ENCODE assay signal across 8 cellular contexts in the genomic region with DNA sequence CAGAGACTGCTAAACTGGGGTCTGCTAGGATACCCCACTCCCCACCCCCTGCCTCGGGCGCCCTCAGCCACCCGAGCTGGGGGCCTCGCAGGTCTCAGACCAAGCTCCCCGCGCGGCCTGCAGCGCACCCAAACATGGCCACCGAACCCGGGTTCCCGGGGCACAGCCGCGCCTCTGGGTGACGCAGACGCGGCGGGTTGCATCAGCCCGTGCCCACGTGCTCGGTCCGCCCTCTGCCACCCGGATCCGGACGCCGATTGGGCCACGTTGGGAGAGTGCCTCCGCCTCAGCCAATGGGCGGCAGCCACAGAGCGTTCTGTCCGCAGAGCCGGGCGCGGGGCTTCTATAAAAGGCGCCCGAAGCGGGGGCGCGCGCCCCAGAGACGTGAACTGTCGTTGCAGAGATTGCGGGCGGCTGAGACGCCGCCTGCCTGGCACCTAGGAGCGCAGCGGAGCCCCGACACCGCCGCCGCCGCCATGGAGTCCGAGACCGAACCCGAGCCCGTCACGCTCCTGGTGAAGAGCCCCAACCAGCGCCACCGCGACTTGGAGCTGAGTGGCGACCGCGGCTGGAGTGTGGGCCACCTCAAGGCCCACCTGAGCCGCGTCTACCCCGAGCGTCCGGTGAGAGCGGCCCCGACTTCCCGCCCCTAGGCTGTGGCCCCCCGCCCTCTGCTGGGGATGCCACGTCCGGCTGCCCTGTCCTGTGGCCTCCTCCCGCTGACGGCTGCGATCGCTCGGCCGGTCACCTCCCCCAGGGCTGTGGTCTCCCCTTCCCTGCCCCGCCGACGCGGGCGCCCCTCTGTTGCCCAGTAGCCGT. TPM values are rescaled to one million over a fixed set of nuclear protein-coding genes. Genes with fewer than 3 reads are reported as not detected.
A peak's percentile ranks its signal among the peaks of the same experiment; 100 is the strongest.
DNase-seq lines count a peak whose midpoint lies in the region; ATAC-seq and TF ChIP-seq lines count a peak whose summit lies in the region.

A gene with protein sequence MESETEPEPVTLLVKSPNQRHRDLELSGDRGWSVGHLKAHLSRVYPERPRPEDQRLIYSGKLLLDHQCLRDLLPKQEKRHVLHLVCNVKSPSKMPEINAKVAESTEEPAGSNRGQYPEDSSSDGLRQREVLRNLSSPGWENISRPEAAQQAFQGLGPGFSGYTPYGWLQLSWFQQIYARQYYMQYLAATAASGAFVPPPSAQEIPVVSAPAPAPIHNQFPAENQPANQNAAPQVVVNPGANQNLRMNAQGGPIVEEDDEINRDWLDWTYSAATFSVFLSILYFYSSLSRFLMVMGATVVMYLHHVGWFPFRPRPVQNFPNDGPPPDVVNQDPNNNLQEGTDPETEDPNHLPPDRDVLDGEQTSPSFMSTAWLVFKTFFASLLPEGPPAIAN (plus strand): TSS at position 374 of the 819 bp plus-strand sequence. CDS start 103 bp downstream, at position 477.

- peak within 1 kb of the TSS; percentile 99 for H3K4me3 ChIP-seq in kidney epithelial cell (ENCODE audit: low read depth, low read length)

- peak; percentile 99 for TF ChIP-seq POLR2A in GM19099 (IDR thresholded peaks at IDR 0.05; ENCODE audit: extremely low read depth, insufficient read length, low read depth)

- H3K36me3 ChIP-seq in kidney epithelial cell (ENCODE audit: control insufficient read depth, insufficient read depth, low read length): no peaks in the 10 kb centered on the region

- no peaks in the 10 kb centered on the region for H3K27me3 ChIP-seq in kidney epithelial cell (ENCODE audit: control insufficient read depth, insufficient read depth, low read length)

- peak; percentile 94 to 96 for DNase-seq in AML-193 (lab: John Stamatoyannopoulos, UW)
- DNase-seq in NCI-H510A (lab: John Stamatoyannopoulos, UW): peak; percentile 85
- DNase-seq in activated CD4-positive, alpha-beta T cell treated with anti-CD3 and anti-CD28 coated beads for 1 hour: peak; percentile 100
- peak; percentile 100 for DNase-seq in cerebellum (ENCODE audit: low spot score)
- peak; percentile 84 for DNase-seq in kidney epithelial cell (ENCODE audit: low read depth)
- peak; percentile 99 for DNase-seq in stimulated activated CD4-positive, alpha-beta T cell treated with anti-CD3 and anti-CD28 coated beads, Interleukin-15, amount 100 ng/mL, for 48 hours (ENCODE audit: low read depth in 2 of 2)

- no peak for TF ChIP-seq CTCF in kidney epithelial cell (IDR thresholded peaks at IDR 0.05; ENCODE audit: insufficient read depth, low read length, poor library complexity, severe bottlenecking)

- peak; percentile 88 for ATAC-seq in HG03432 (IDR thresholded peaks at IDR 0.05; ENCODE audit: unreplicated experiment)

RNA-seq across cellular contexts. Expression of the gene that starts here (rescaled TPM):
- 53.8 TPM for total RNA-seq in cerebellum
- 321 and 324 TPM in 2 replicates for total RNA-seq in kidney epithelial cell

Comparison
In these comparisons a context has a peak if more than half of its experiments do, and no peak if none do; other contexts are left out.
1. Peak in every context shown above with its lines: DNase-seq, ATAC-seq and H3K4me3 ChIP-seq.